Comparison of ENCODE assay signal across 8 cellular contexts in genomic region chr5:154191467-154192261, GRCh38. TPM values are rescaled to one million over a fixed set of nuclear protein-coding genes. Genes with fewer than 3 reads are reported as not detected.
DNase-seq lines count a peak whose midpoint lies in the region; ATAC-seq, FAIRE-seq and TF ChIP-seq lines count a peak whose summit lies in the region.

No MANE protein-coding gene starts in this region.

- peaks cover 2% of the 10 kb centered on the region for H3K36me3 Mint-ChIP-seq in T-helper 17 cell (ENCODE audit: low read depth)

- no peak for TF ChIP-seq CTCF in esophagus muscularis mucosa (IDR thresholded peaks at IDR 0.05)

- intact Hi-C loops in esophagus muscularis mucosa (cut with DNase I) (loop anchor here (5.0 kb wide), 1 partner anchor 96 kb away; no protein-coding TSS in a partner anchor), left colon (cut with DNase I, micrococcal nuclease) (no loop called here)

- no peaks in the 10 kb centered on the region for H3K9me3 ChIP-seq in T-helper 17 cell (ENCODE audit: control insufficient read depth, low read length, poor library complexity, severe bottlenecking)
- no peaks in the 10 kb centered on the region for H3K9me3 ChIP-seq in esophagus muscularis mucosa

- H3K27ac ChIP-seq in esophagus muscularis mucosa (replicated peaks in 1 of 4) (peak overlapping the region; percentile 46 to 79 (median 71)), rectal smooth muscle tissue (ENCODE audit: low read depth, low read length) (no peak overlapping the region)

- FAIRE-seq in GM12892 (lab: Jason Lieb, UNC), result peak; percentile 46

- H3K4me1 ChIP-seq in esophagus muscularis mucosa (peaks cover 26 to 64% (median 58%) of the 10 kb centered on the region in 4 donors), rectal smooth muscle tissue (ENCODE audit: control insufficient read depth, insufficient read depth, low read length) (peaks cover 16% of the 10 kb centered on the region)

- H3K4me3 ChIP-seq in esophagus muscularis mucosa (peak overlapping the region; percentile 76 to 98 (median 94)), rectal smooth muscle tissue (ENCODE audit: low read length) (peak overlapping the region; percentile 88)

- peaks cover 61% of the 10 kb centered on the region for H3K4me1 Mint-ChIP-seq in T-helper 17 cell

- H3K27me3 Mint-ChIP-seq in T-helper 17 cell, result no peaks in the 10 kb centered on the region

- H3K4me3 Mint-ChIP-seq in T-helper 17 cell, result peak overlapping the region; percentile 92

- peak overlapping the region; percentile 89 for H3K27ac Mint-ChIP-seq in T-helper 17 cell

- WGBS in esophagus muscularis mucosa, result 20% methylated on average over 10 of the region's 10 CpGs

- H3K9ac ChIP-seq in rectal smooth muscle tissue (ENCODE audit: low read length), result no peak overlapping the region

- DNase-seq in GM12892 (ENCODE audit: insufficient read length) (no peak), T-helper 17 cell (no peak), esophagus muscularis mucosa (ENCODE audit: extremely low spot score) (no peak), GDM1 (lab: John Stamatoyannopoulos, UW) (no peak), COLO668 (lab: John Stamatoyannopoulos, UW; ENCODE audit: unreplicated experiment) (no peak), left colon (no peak)

- no peak for TF ChIP-seq EP300 in esophagus muscularis mucosa (IDR thresholded peaks at IDR 0.05)

- peak; percentile 11 for ATAC-seq in T-helper 17 cell
- ATAC-seq in HG02678 (IDR thresholded peaks at IDR 0.05; ENCODE audit: unreplicated experiment), result no peak
- ATAC-seq in left colon, result no peak

- H3K36me3 ChIP-seq in esophagus muscularis mucosa, result peaks cover 0 to 9% (median 3%) of the 10 kb centered on the region in 4 donors
- H3K36me3 ChIP-seq in rectal smooth muscle tissue (ENCODE audit: control insufficient read depth, insufficient read depth, low read length), result no peaks in the 10 kb centered on the region

- H3K27me3 ChIP-seq in esophagus muscularis mucosa, result no peaks in the 10 kb centered on the region
- no peaks in the 10 kb centered on the region for H3K27me3 ChIP-seq in rectal smooth muscle tissue (ENCODE audit: control insufficient read depth, insufficient read depth, low read length)

- TF ChIP-seq POLR2A in GM12892 (IDR thresholded peaks at IDR 0.05; ENCODE audit: low read depth, low read length), result no peak
- no peak for TF ChIP-seq POLR2A in esophagus muscularis mucosa (IDR thresholded peaks at IDR 0.05; ENCODE audit: low read depth)

RNA-seq across cellular contexts. Expression of gene GALNT10, which starts 1.1 kb away (rescaled TPM):
- 11.7 TPM for polyA plus RNA-seq in GM12892 (2012; ENCODE audit: missing spikeins)
- 10 to 100 TPM; 34.7 to 40.4 TPM for total RNA-seq in T-helper 17 cell
- 10 to 100 TPM; 21.4 to 49.8 (median 44.7) TPM for total RNA-seq in esophagus muscularis mucosa
- 10 to 100 TPM; 48.3 to 52.6 TPM for total RNA-seq in left colon
